ENCODE assay signal across 9 cellular contexts in the genomic region with DNA sequence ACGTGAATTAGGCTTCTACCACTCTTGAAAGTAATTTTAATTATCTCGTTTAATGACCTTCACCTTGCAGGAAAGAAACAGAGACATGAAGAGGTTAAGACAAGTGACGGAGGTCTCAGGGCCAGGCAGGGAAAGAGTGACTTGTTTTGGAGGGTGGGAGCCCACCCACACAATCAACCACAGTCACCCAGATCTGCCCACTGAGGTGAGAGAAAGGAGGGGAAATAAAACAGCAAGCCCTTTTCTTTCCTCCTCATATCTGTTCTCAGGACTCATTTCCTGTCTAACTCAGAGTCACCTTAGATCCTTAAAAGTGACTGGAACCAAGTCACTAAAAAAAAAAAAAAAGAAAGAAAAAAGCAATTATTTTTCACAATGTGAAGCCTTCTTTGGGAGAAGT. TPM values are rescaled to one million over a fixed set of nuclear protein-coding genes. Genes with fewer than 3 reads are reported as not detected.
DNase-seq lines count a peak whose midpoint lies in the region; ATAC-seq, FAIRE-seq and TF ChIP-seq lines count a peak whose summit lies in the region.
"Had no signal": no experiment of that assay in that cellular context is flagged by ENCODE, and none has a peak within 500 bp of the region (broad histone marks: within the 10 kb centered on the region; RNA-seq: fewer than 3 reads in every experiment).

No MANE protein-coding gene starts in this region.

- H3K9me3 ChIP-seq in right atrium auricular region = no peaks in the 10 kb centered on the region
- H3K9me3 ChIP-seq in prostate gland = no peaks in the 10 kb centered on the region
- H3K9me3 ChIP-seq in vagina = no peaks in the 10 kb centered on the region

- DNase-seq in right atrium auricular region (ENCODE audit: low spot score) = no peak
- no peak for DNase-seq in Right ventricle myocardium superior
- peak; percentile 47 for DNase-seq in bronchial epithelial cell (ENCODE audit: low read depth)
- DNase-seq in prostate gland (ENCODE audit: low spot score) = no peak
- no peak for DNase-seq in vagina (ENCODE audit: extremely low spot score in 2 of 2)
- DNase-seq in cerebellar nuclear complex (lab: John Stamatoyannopoulos, UW) = no peak
- DNase-seq: T-helper 1 cell had no signal

- H3K36me3 ChIP-seq in right atrium auricular region (no peaks in the 10 kb centered on the region), bronchial epithelial cell (ENCODE audit: control insufficient read depth, insufficient read depth, low read length) (no peaks in the 10 kb centered on the region), prostate gland (no peaks in the 10 kb centered on the region), vagina (no peaks in the 10 kb centered on the region)

- no peak for FAIRE-seq in bronchial epithelial cell (lab: Jason Lieb, UNC)

- 55% methylated on average over 3 of the region's 3 CpGs for WGBS in prostate gland

- TF ChIP-seq CTCF in right atrium auricular region (IDR thresholded peaks at IDR 0.05) = no peak
- TF ChIP-seq CTCF in bronchial epithelial cell (IDR thresholded peaks at IDR 0.05; ENCODE audit: insufficient read depth, low read length, severe bottlenecking) = no peak
- TF ChIP-seq CTCF in prostate gland (IDR thresholded peaks at IDR 0.05) = no peak
- no peak for TF ChIP-seq CTCF in vagina (IDR thresholded peaks at IDR 0.05)

- H3K4me1 ChIP-seq in right atrium auricular region (peaks cover 0 to 53% of the 10 kb centered on the region in 2 donors), prostate gland (replicated peaks) (peaks cover 10% of the 10 kb centered on the region), vagina (peaks cover 86% of the 10 kb centered on the region)

- intact Hi-C loops in Right ventricle myocardium superior (cut with DNase I) (no loop called here), prostate gland (cut with DNase I) (no loop called here), vagina (cut with DNase I) (no loop called here)

- no peaks in the 10 kb centered on the region for H3K27me3 ChIP-seq in right atrium auricular region
- no peaks in the 10 kb centered on the region for H3K27me3 ChIP-seq in bronchial epithelial cell (ENCODE audit: control insufficient read depth, insufficient read depth, low read length)
- no peaks in the 10 kb centered on the region for H3K27me3 ChIP-seq in prostate gland (replicated peaks; ENCODE audit: insufficient read depth)
- H3K27me3 ChIP-seq in vagina = no peaks in the 10 kb centered on the region

- TF ChIP-seq POLR2A in prostate gland (IDR thresholded peaks at IDR 0.05) (no peak), vagina (IDR thresholded peaks at IDR 0.05) (no peak)

- no peak overlapping the region for H3K4me3 ChIP-seq in right atrium auricular region
- no peak overlapping the region for H3K4me3 ChIP-seq in bronchial epithelial cell (ENCODE audit: low read depth, low read length)
- no peak overlapping the region for H3K4me3 ChIP-seq in prostate gland
- H3K4me3 ChIP-seq in vagina = no peak overlapping the region

- ATAC-seq in Right ventricle myocardium superior (ENCODE audit: poor library complexity) (no peak), HG03280 (IDR thresholded peaks at IDR 0.05; ENCODE audit: unreplicated experiment) (no peak), GM19351 (IDR thresholded peaks at IDR 0.05; ENCODE audit: unreplicated experiment) (no peak)

- H3K27ac ChIP-seq in right atrium auricular region = peak overlapping the region; percentile 44 to 46
- H3K27ac ChIP-seq in prostate gland = peak overlapping the region; percentile 60 to 69
- H3K27ac ChIP-seq in vagina = peak overlapping the region; percentile 72

RNA-seq across cellular contexts. Expression of gene ATP8B1, which starts 26.8 kb away (rescaled TPM):
- total RNA-seq in right atrium auricular region (10 to 100 TPM in 1 of 2 donors, 1 to 10 TPM in 1; 6.0 to 13.0 TPM), Right ventricle myocardium superior (5.9 TPM), bronchial epithelial cell (20.8 and 32.1 TPM in 2 replicates), prostate gland (100 to 1,000 TPM in 1 of 2 donors, 10 to 100 TPM in 1; 33.5 to 103 TPM), vagina (41.5 TPM)
